21 cellular contexts compared by ENCODE assay signal in the genomic region with DNA sequence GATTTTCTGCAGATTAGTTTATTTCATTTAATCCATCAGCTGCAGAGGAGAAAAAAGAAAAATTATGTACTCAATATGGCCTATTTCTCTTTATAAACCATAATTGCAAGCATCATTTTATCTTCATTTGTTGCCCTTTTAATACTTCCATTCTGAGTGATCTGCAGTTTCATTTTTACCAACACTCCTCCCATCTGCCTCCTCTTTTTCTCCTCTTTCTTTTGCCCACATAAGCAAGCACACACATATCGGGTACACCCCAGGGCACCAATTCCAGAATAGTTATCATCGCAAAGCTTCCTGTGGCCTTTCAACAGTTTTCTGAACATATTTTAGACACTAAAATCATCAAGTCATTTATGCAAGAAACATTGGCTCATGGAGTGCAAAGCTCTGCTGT.
A peak's percentile ranks its signal among the peaks of the same experiment; 100 is the strongest.
DNase-seq lines count a peak whose midpoint lies in the region; ATAC-seq and TF ChIP-seq lines count a peak whose summit lies in the region.
"Had no signal": no experiment of that assay in that cellular context is flagged by ENCODE, and none has a peak within 500 bp of the region (broad histone marks: within the 10 kb centered on the region; RNA-seq: fewer than 3 reads in every experiment).

No MANE protein-coding gene starts in this region.

- no peak overlapping the region for H2AK5ac ChIP-seq in mesenchymal stem cell (ENCODE audit: low read length, severe bottlenecking)

- peak overlapping the region; percentile 23 for H3K27ac Mint-ChIP-seq in activated T-cell treated with anti-CD3 and anti-CD28 coated beads, Interleukin-2, amount 50 U/mL, for 24 hours
- H3K27ac Mint-ChIP-seq in chondrocyte (ENCODE audit: unreplicated experiment) = peak overlapping the region; percentile 73
- H3K27ac Mint-ChIP-seq in stimulated activated effector memory CD8-positive, alpha-beta T cell treated with anti-CD3 and anti-CD28 coated beads, Interleukin-12 subunit alpha, Interleukin-12 subunit beta, amount 100 ng/mL, for 72 hours = peak overlapping the region; percentile 9
- H3K27ac Mint-ChIP-seq: CD8-positive, alpha-beta T cell had no signal

- peaks cover 7% of the 10 kb centered on the region for H3K79me1 ChIP-seq in mesenchymal stem cell (replicated peaks; ENCODE audit: low read length, poor library complexity, severe bottlenecking)

- no peak for DNase-seq in activated T-cell treated with anti-CD3 and anti-CD28 coated beads, Interleukin-2, amount 50 U/mL, for 24 hours
- no peak for DNase-seq in activated T-cell treated with anti-CD3 and anti-CD28 coated beads, Interleukin-2, amount 50 U/mL, for 4 hours
- no peak for DNase-seq in Karpas-422
- DNase-seq in chondrocyte (ENCODE audit: low spot score) = no peak
- no peak for DNase-seq in stimulated activated effector memory CD8-positive, alpha-beta T cell treated with anti-CD3 and anti-CD28 coated beads, Interleukin-12 subunit alpha, Interleukin-12 subunit beta, amount 100 ng/mL, for 72 hours (ENCODE audit: low spot score in 2 of 2)
- DNase-seq in mesenchymal stem cell = no peak
- no peak for DNase-seq in NCI-H1105 treated with DMSO at 0.1 percent for 48 hours (lab: John Stamatoyannopoulos, UW)
- no peak for DNase-seq in testis
- DNase-seq: Calu3; CD8-positive, alpha-beta T cell; H7; KG1; MV-4-11; NCI-H187; NCI-H2107; NCI-H2227 treated with DMSO at 0.1 percent for 48 hours; NCI-H510A treated with DMSO at 0.1 percent for 48 hours; SIG-M5 had no signal

- H2BK15ac ChIP-seq in mesenchymal stem cell (ENCODE audit: low read depth, poor library complexity, severe bottlenecking) = no peak overlapping the region

- peaks cover 62% of the 10 kb centered on the region for H3K36me3 Mint-ChIP-seq in activated T-cell treated with anti-CD3 and anti-CD28 coated beads, Interleukin-2, amount 50 U/mL, for 24 hours (ENCODE audit: low read depth)
- H3K36me3 Mint-ChIP-seq in activated T-cell treated with anti-CD3 and anti-CD28 coated beads, Interleukin-2, amount 50 U/mL, for 4 hours (ENCODE audit: insufficient read depth) = peaks cover 47% of the 10 kb centered on the region
- H3K36me3 Mint-ChIP-seq in chondrocyte (ENCODE audit: low read depth) = peaks cover 4% of the 10 kb centered on the region
- peaks cover 12% of the 10 kb centered on the region for H3K36me3 Mint-ChIP-seq in stimulated activated effector memory CD8-positive, alpha-beta T cell treated with anti-CD3 and anti-CD28 coated beads, Interleukin-12 subunit alpha, Interleukin-12 subunit beta, amount 100 ng/mL, for 72 hours

- no peaks in the 10 kb centered on the region for H3K27me3 Mint-ChIP-seq in activated T-cell treated with anti-CD3 and anti-CD28 coated beads, Interleukin-2, amount 50 U/mL, for 24 hours
- no peaks in the 10 kb centered on the region for H3K27me3 Mint-ChIP-seq in activated T-cell treated with anti-CD3 and anti-CD28 coated beads, Interleukin-2, amount 50 U/mL, for 4 hours (ENCODE audit: low read depth)
- H3K27me3 Mint-ChIP-seq in chondrocyte (ENCODE audit: low read depth) = no peaks in the 10 kb centered on the region

- H3K27ac ChIP-seq in Karpas-422 (ENCODE audit: low read length) (peak overlapping the region; percentile 61; the same call in 1 of the 2 replicates), mesenchymal stem cell (ENCODE audit: low read length, poor library complexity, severe bottlenecking) (no peak overlapping the region), testis (no peak overlapping the region)
- H3K27ac ChIP-seq: A549; BLaER1 treated with 17β-estradiol and CSF1 and Interleukin-3, amounts not matched to agents 10 nM and 100 nM; RWPE1 had no signal

- H3K9me3 ChIP-seq in Karpas-422 (ENCODE audit: low read length) = no peaks in the 10 kb centered on the region
- H3K9me3 ChIP-seq in mesenchymal stem cell (ENCODE audit: control insufficient read depth, low read length) = no peaks in the 10 kb centered on the region
- no peaks in the 10 kb centered on the region for H3K9me3 ChIP-seq in testis
- H3K9me3 ChIP-seq: A549 had no signal

- no peak for TF ChIP-seq CTCF in chondrocyte (IDR thresholded peaks at IDR 0.05)
- TF ChIP-seq CTCF in testis (IDR thresholded peaks at IDR 0.05) = no peak

- no peak overlapping the region for H3K4me3 Mint-ChIP-seq in activated T-cell treated with anti-CD3 and anti-CD28 coated beads, Interleukin-2, amount 50 U/mL, for 24 hours
- H3K4me3 Mint-ChIP-seq in activated T-cell treated with anti-CD3 and anti-CD28 coated beads, Interleukin-2, amount 50 U/mL, for 4 hours = no peak overlapping the region
- H3K4me3 Mint-ChIP-seq in chondrocyte (ENCODE audit: unreplicated experiment) = peak overlapping the region; percentile 24
- H3K4me3 Mint-ChIP-seq in stimulated activated effector memory CD8-positive, alpha-beta T cell treated with anti-CD3 and anti-CD28 coated beads, Interleukin-12 subunit alpha, Interleukin-12 subunit beta, amount 100 ng/mL, for 72 hours = no peak overlapping the region
- H3K4me3 Mint-ChIP-seq: CD8-positive, alpha-beta T cell had no signal

- no peak overlapping the region for H3K18ac ChIP-seq in mesenchymal stem cell (ENCODE audit: low read depth in 1 of 2, low read length in 2 of 2)

- no peak overlapping the region for H3K9ac ChIP-seq in Karpas-422 (ENCODE audit: low read length)
- H3K9ac ChIP-seq in mesenchymal stem cell (ENCODE audit: low read length) = no peak overlapping the region
- H3K9ac ChIP-seq: BLaER1 treated with 17β-estradiol and CSF1 and Interleukin-3, amounts not matched to agents 10 nM and 100 nM had no signal

- no peak overlapping the region for H4K8ac ChIP-seq in mesenchymal stem cell (ENCODE audit: low read length)

- H4K20me1 ChIP-seq in Karpas-422 (ENCODE audit: insufficient read depth, low read depth, low read length) = no peaks in the 10 kb centered on the region
- H4K20me1 ChIP-seq: BLaER1 treated with 17β-estradiol and CSF1 and Interleukin-3, amounts not matched to agents 10 nM and 100 nM had no signal

- H3K9me2 ChIP-seq in Karpas-422 (replicated peaks; ENCODE audit: insufficient read depth, low read length) = no peaks in the 10 kb centered on the region

- no peak overlapping the region for H3K4ac ChIP-seq in mesenchymal stem cell (ENCODE audit: low read depth in 1 of 2, low read length in 2 of 2)

- H2BK120ac ChIP-seq in mesenchymal stem cell (ENCODE audit: low read depth, low read length) = no peak overlapping the region

- H3K23ac ChIP-seq in mesenchymal stem cell (ENCODE audit: low read length in 2 of 2) = no peak overlapping the region

- no peak overlapping the region for H3K14ac ChIP-seq in mesenchymal stem cell (ENCODE audit: low read length in 2 of 2)

- H3K27me3 ChIP-seq in Karpas-422 (ENCODE audit: low read length) (no peaks in the 10 kb centered on the region), mesenchymal stem cell (ENCODE audit: control insufficient read depth in 1 of 2, insufficient read depth in 1 of 2, low read length in 2 of 2) (no peaks in the 10 kb centered on the region), testis (no peaks in the 10 kb centered on the region)
- H3K27me3 ChIP-seq: BLaER1 treated with 17β-estradiol and CSF1 and Interleukin-3, amounts not matched to agents 10 nM and 100 nM had no signal

- peaks cover 6% of the 10 kb centered on the region; the same call in 1 of the 2 replicates for H3K36me3 ChIP-seq in Karpas-422 (ENCODE audit: insufficient read depth, low read length)
- peaks cover 8 to 10% of the 10 kb centered on the region in 2 experiments for H3K36me3 ChIP-seq in mesenchymal stem cell (ENCODE audit: control insufficient read depth in 1 of 2, insufficient read depth in 2 of 2, low read depth in 1 of 2, low read length in 2 of 2)
- H3K36me3 ChIP-seq in testis (ENCODE audit: low read depth, missing control alignments) = no peaks in the 10 kb centered on the region

- intact Hi-C loops in testis (cut with DNase I; ENCODE audit: low total_unique reads) = no loop called here

- no peak overlapping the region for H2BK5ac ChIP-seq in mesenchymal stem cell (ENCODE audit: low read depth, low read length, poor library complexity, severe bottlenecking)

- H3K4me2 ChIP-seq in Karpas-422 (ENCODE audit: low read depth, low read length, poor library complexity, severe bottlenecking) (peak overlapping the region; percentile 50), mesenchymal stem cell (ENCODE audit: low read length, poor library complexity, severe bottlenecking) (no peak overlapping the region)
- H3K4me2 ChIP-seq: A549; BLaER1 treated with 17β-estradiol and CSF1 and Interleukin-3, amounts not matched to agents 10 nM and 100 nM had no signal

- no peak for ATAC-seq in activated T-cell treated with anti-CD3 and anti-CD28 coated beads, Interleukin-2, amount 50 U/mL, for 4 hours
- ATAC-seq in stimulated activated effector memory CD8-positive, alpha-beta T cell treated with anti-CD3 and anti-CD28 coated beads, Interleukin-12 subunit alpha, Interleukin-12 subunit beta, amount 100 ng/mL, for 72 hours = peak; percentile 55
- ATAC-seq: A549; CD8-positive, alpha-beta T cell had no signal

- no peaks in the 10 kb centered on the region for H3K79me2 ChIP-seq in Karpas-422 (ENCODE audit: low read length)

- no peaks in the 10 kb centered on the region for H3K9me3 Mint-ChIP-seq in activated T-cell treated with anti-CD3 and anti-CD28 coated beads, Interleukin-2, amount 50 U/mL, for 24 hours
- H3K9me3 Mint-ChIP-seq in activated T-cell treated with anti-CD3 and anti-CD28 coated beads, Interleukin-2, amount 50 U/mL, for 4 hours = no peaks in the 10 kb centered on the region
- peaks cover 2% of the 10 kb centered on the region for H3K9me3 Mint-ChIP-seq in chondrocyte (ENCODE audit: low read depth)
- H3K9me3 Mint-ChIP-seq in stimulated activated effector memory CD8-positive, alpha-beta T cell treated with anti-CD3 and anti-CD28 coated beads, Interleukin-12 subunit alpha, Interleukin-12 subunit beta, amount 100 ng/mL, for 72 hours = no peaks in the 10 kb centered on the region
- H3K9me3 Mint-ChIP-seq: CD8-positive, alpha-beta T cell had no signal

- no peak overlapping the region for H3K4me3 ChIP-seq in Karpas-422 (ENCODE audit: low read length)
- no peak overlapping the region for H3K4me3 ChIP-seq in mesenchymal stem cell (ENCODE audit: insufficient read depth in 1 of 2, low read depth in 1 of 2, low read length in 2 of 2)
- H3K4me3 ChIP-seq in testis = no peak overlapping the region
- H3K4me3 ChIP-seq: A549; BLaER1 treated with 17β-estradiol and CSF1 and Interleukin-3, amounts not matched to agents 10 nM and 100 nM had no signal

- TF ChIP-seq POLR2A in testis (IDR thresholded peaks at IDR 0.05) = no peak

- peaks cover 14% of the 10 kb centered on the region for H3K4me1 Mint-ChIP-seq in activated T-cell treated with anti-CD3 and anti-CD28 coated beads, Interleukin-2, amount 50 U/mL, for 24 hours (ENCODE audit: low read depth)
- peaks cover 7% of the 10 kb centered on the region for H3K4me1 Mint-ChIP-seq in activated T-cell treated with anti-CD3 and anti-CD28 coated beads, Interleukin-2, amount 50 U/mL, for 4 hours (ENCODE audit: low read depth)
- H3K4me1 Mint-ChIP-seq in chondrocyte (ENCODE audit: low read depth) = peaks cover 39% of the 10 kb centered on the region
- peaks cover 20% of the 10 kb centered on the region for H3K4me1 Mint-ChIP-seq in stimulated activated effector memory CD8-positive, alpha-beta T cell treated with anti-CD3 and anti-CD28 coated beads, Interleukin-12 subunit alpha, Interleukin-12 subunit beta, amount 100 ng/mL, for 72 hours

- 96% methylated on average over 2 of the region's 2 CpGs for WGBS in mesenchymal stem cell
- WGBS in testis, 2 donors = 87 to 90% methylated on average over 2 of the region's 2 CpGs

- H2AFZ ChIP-seq in Karpas-422 (ENCODE audit: low read length) (no peak overlapping the region), mesenchymal stem cell (ENCODE audit: low read depth, low read length) (no peak overlapping the region)

- H3K4me1 ChIP-seq in Karpas-422 (ENCODE audit: low read length) (peaks cover 32% of the 10 kb centered on the region), mesenchymal stem cell (ENCODE audit: control insufficient read depth, insufficient read depth, low read depth, low read length) (no peaks in the 10 kb centered on the region), testis (no peaks in the 10 kb centered on the region)
- H3K4me1 ChIP-seq: A549 had no signal

- H4K91ac ChIP-seq in mesenchymal stem cell (ENCODE audit: low read length) = no peak overlapping the region

- no peak overlapping the region for H2BK12ac ChIP-seq in mesenchymal stem cell (ENCODE audit: low read length in 2 of 2)

Comparison
In these comparisons a context has a peak if more than half of its experiments do, and no peak if none do; other contexts are left out.
1. H3K27ac Mint-ChIP-seq: peak in every context shown above with its lines; median percentile 73 in chondrocyte; 23 in activated T-cell treated with anti-CD3 and anti-CD28 coated beads, Interleukin-2, amount 50 U/mL, for 24 hours; 9 in stimulated activated effector memory CD8-positive, alpha-beta T cell treated with anti-CD3 and anti-CD28 coated beads, Interleukin-12 subunit alpha, Interleukin-12 subunit beta, amount 100 ng/mL, for 72 hours.